Comparison of ENCODE assay signal across 1 cellular context in the genomic region with DNA sequence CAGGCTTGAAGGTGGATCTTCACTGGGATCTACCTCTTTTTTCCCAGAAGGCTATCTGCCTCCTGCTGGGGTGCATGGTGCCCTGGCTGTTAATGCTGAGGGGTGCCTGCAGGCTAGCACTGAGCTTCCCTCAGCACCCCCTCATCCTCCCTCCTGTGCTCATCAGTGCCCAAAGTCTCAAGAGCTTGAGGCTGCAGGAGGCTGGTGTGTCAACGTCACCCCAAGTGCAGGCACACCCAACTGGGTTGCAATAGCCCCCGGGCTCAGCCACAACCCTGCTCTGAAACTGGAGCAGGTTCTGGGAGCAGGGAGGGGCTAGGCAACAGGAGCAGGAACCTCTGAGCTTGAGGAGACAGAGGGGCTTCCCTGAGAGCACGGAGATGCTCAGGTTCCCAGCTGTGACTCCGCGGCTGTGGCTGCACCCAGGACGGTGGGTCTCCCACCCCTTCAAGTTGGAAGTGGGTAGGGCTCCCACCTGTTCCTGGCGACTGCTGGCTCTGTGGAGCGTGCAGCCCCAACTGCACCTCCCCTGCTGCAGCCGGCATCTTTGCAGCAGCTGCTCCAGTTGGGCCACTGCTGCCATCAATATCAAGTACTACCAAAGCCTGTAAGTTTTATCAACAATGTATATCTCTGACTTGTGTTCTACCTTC.
TF ChIP-seq lines count a peak whose summit lies in the region.

No MANE protein-coding gene starts in this region.

TF ChIP-seq in H1, 55 proteins besides CTCF, POLR2A, EP300 and RAD21:
- no peak for TF ChIP-seq SRF (IDR thresholded peaks at IDR 0.05; ENCODE audit: low read depth, low read length)
TF ChIP-seq in H1: peak in this region for 0.
